Comparison of ENCODE assay signal across 9 cellular contexts in the genomic region with DNA sequence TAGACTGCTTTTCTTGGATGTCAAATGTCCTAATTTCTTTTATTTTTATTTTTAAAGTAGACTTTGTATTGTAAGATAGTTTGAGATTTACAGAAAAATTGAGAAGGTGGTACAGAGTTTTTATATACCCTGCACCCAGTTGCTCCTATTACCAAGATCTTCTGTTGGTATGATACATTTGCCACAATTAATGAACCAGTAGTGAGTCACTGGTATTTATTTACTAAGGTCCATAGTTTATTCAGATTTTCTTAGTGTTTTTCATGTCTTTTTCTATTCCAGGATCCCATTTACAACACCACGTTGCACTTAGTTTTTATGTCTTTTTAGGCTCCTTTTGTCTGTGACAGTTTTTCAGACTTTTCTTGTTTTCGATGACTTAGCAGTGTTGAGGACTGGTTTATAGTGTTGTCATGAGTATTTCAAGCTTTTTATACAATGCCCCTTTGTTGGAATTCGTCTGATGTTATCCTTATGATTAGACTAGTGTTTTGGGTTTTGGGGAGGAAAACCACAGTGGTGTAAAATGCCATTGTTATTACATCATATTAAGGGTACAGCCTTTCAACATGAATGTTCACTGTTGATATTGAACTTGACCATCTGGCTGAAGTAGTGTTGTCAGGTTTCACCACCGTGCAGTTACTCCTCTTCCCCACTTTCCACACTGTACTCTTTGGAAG. TPM values are rescaled to one million over a fixed set of nuclear protein-coding genes. Genes with fewer than 3 reads are reported as not detected.
DNase-seq lines count a peak whose midpoint lies in the region; ATAC-seq lines count a peak whose summit lies in the region.
"Had no signal": no experiment of that assay in that cellular context is flagged by ENCODE, and none has a peak within 500 bp of the region (broad histone marks: within the 10 kb centered on the region; RNA-seq: fewer than 3 reads in every experiment).

No MANE protein-coding gene starts in this region.

- no peaks in the 10 kb centered on the region for H3K27me3 Mint-ChIP-seq in naive thymus-derived CD4-positive, alpha-beta T cell

- H3K9me3 Mint-ChIP-seq in naive thymus-derived CD4-positive, alpha-beta T cell: peaks cover 0 to 2% (median 0%) of the 10 kb centered on the region in 11 donors

- DNase-seq in Daoy (ENCODE audit: low read depth) (peak; percentile 78), NCI-H226 (peak; percentile 85), caudate nucleus (lab: John Stamatoyannopoulos, UW) (no peak), NCI-H2107 treated with DMSO at 0.1 percent for 48 hours (lab: John Stamatoyannopoulos, UW; ENCODE audit: unreplicated experiment) (no peak)
- DNase-seq in naive thymus-derived CD4-positive, alpha-beta T cell: no peak
- no peak for DNase-seq in activated CD4-positive, CD25-positive, alpha-beta regulatory T cell treated with anti-CD3 and anti-CD28 coated beads, Interleukin-2, amount 50 U/mL, for 72 hours

- no peak for ATAC-seq in naive thymus-derived CD4-positive, alpha-beta T cell
- no peak for ATAC-seq in GM18502 (IDR thresholded peaks at IDR 0.05; ENCODE audit: poor library complexity, unreplicated experiment)
- ATAC-seq in HG03439 (IDR thresholded peaks at IDR 0.05; ENCODE audit: unreplicated experiment): no peak

- H3K36me3 ChIP-seq in naive thymus-derived CD4-positive, alpha-beta T cell (ENCODE audit: control insufficient read depth in 2 of 3, insufficient read depth in 3 of 3, low read length in 3 of 3): peaks cover 18 to 57% (median 41%) of the 10 kb centered on the region in 3 experiments

- no peak overlapping the region for H3K4me3 Mint-ChIP-seq in naive thymus-derived CD4-positive, alpha-beta T cell
- H3K4me3 Mint-ChIP-seq: nephron had no signal

- H3K4me3 ChIP-seq in naive thymus-derived CD4-positive, alpha-beta T cell (ENCODE audit: low read length): no peak overlapping the region

- no peaks in the 10 kb centered on the region for H3K9me3 ChIP-seq in naive thymus-derived CD4-positive, alpha-beta T cell (ENCODE audit: control insufficient read depth in 2 of 3, low read length in 3 of 3)

- peak overlapping the region; percentile 59 for H3K27ac ChIP-seq in caudate nucleus (ENCODE audit: low read depth, low read length)
- peak overlapping the region; percentile 10 for H3K27ac ChIP-seq in naive thymus-derived CD4-positive, alpha-beta T cell (ENCODE audit: low read depth, low read length)

- POLR2A ChIA-PET in naive thymus-derived CD4-positive, alpha-beta T cell (lab: Charles Lee): interaction anchor here (0.7 kb wide), 2 partner anchors 9 to 1287 kb away, joined by 3 to 4 read pairs; no protein-coding TSS in a partner anchor

- H3K27ac Mint-ChIP-seq in naive thymus-derived CD4-positive, alpha-beta T cell: peak overlapping the region in 7 of 9 donors; percentile 30 to 85 (median 62)
- H3K27ac Mint-ChIP-seq: nephron had no signal

- no peaks in the 10 kb centered on the region for H3K27me3 ChIP-seq in naive thymus-derived CD4-positive, alpha-beta T cell (ENCODE audit: control insufficient read depth in 2 of 2, insufficient read depth in 2 of 2, low read length in 2 of 2)

- CTCF ChIA-PET in naive thymus-derived CD4-positive, alpha-beta T cell (lab: Charles Lee): interaction anchor here (0.7 kb wide), 2 partner anchors 513 to 641 kb away, joined by 4 to 6 read pairs; no protein-coding TSS in a partner anchor

- H3K36me3 Mint-ChIP-seq in naive thymus-derived CD4-positive, alpha-beta T cell: peaks cover 24 to 55% (median 37%) of the 10 kb centered on the region in 5 donors

- H3K4me1 ChIP-seq in naive thymus-derived CD4-positive, alpha-beta T cell (ENCODE audit: control insufficient read depth in 2 of 2, insufficient read depth in 2 of 2, low read length in 2 of 2): no peaks in the 10 kb centered on the region

- intact Hi-C loops in naive thymus-derived CD4-positive, alpha-beta T cell (cut with micrococcal nuclease): no loop called here

- H3K4me1 Mint-ChIP-seq in naive thymus-derived CD4-positive, alpha-beta T cell: peaks cover 0 to 16% (median 10%) of the 10 kb centered on the region in 7 donors
- H3K4me1 Mint-ChIP-seq: nephron had no signal

RNA-seq across cellular contexts. Expression of gene COG3, which starts 35.9 kb away (rescaled TPM):
- 19.1 and 20.7 TPM in 2 replicates for total RNA-seq in Daoy (2014; rRNA removed; shearing (Covaris generic))
- 10 to 100 TPM; 29.7 to 50.1 (median 43.4) TPM for total RNA-seq in naive thymus-derived CD4-positive, alpha-beta T cell
- 10 to 100 TPM; 26.5 to 31.2 TPM for polyA plus RNA-seq in naive thymus-derived CD4-positive, alpha-beta T cell

Comparison
In these comparisons a context has a peak if more than half of its experiments do, and no peak if none do; other contexts are left out.
1. DNase-seq: peak in Daoy (single experiment) and NCI-H226 (single experiment); none in caudate nucleus (0 of 61), naive thymus-derived CD4-positive, alpha-beta T cell (0 of 9), activated CD4-positive, CD25-positive, alpha-beta regulatory T cell treated with anti-CD3 and anti-CD28 coated beads, Interleukin-2, amount 50 U/mL, for 72 hours (single experiment) and NCI-H2107 treated with DMSO at 0.1 percent for 48 hours (single experiment).